ENCODE assay signal across 12 cellular contexts in genomic region chr4:103012085-103012484, GRCh38. TPM values are rescaled to one million over a fixed set of nuclear protein-coding genes. Genes with fewer than 3 reads are reported as not detected.
A peak's percentile ranks its signal among the peaks of the same experiment; 100 is the strongest.
DNase-seq lines count a peak whose midpoint lies in the region; ATAC-seq, FAIRE-seq and TF ChIP-seq lines count a peak whose summit lies in the region.
"Had no signal": no experiment of that assay in that cellular context is flagged by ENCODE, and none has a peak within 500 bp of the region (broad histone marks: within the 10 kb centered on the region; RNA-seq: fewer than 3 reads in every experiment).

No MANE protein-coding gene starts in this region.

- H3K4me3 ChIP-seq in AG09309 (ENCODE audit: control insufficient read depth, low read depth, low read length) (no peak overlapping the region), fibroblast of pulmonary artery (replicated peaks; ENCODE audit: low read depth, low read length) (no peak overlapping the region), pancreas (no peak overlapping the region)

- TF ChIP-seq CTCF in AG09309 (IDR thresholded peaks at IDR 0.05; ENCODE audit: control insufficient read depth, insufficient read depth, low read depth, low read length, missing control alignments) (no peak), VCaP (conservative IDR thresholded peaks at IDR 0.05) (no peak), fibroblast of pulmonary artery (IDR thresholded peaks at IDR 0.05; ENCODE audit: low read length, missing control alignments) (no peak), pancreas (IDR thresholded peaks at IDR 0.05) (no peak)

- H3K9me3 ChIP-seq in pancreas: no peaks in the 10 kb centered on the region

- no peaks in the 10 kb centered on the region for H3K36me3 ChIP-seq in pancreas

- WGBS in pancreas, 2 donors: 26 to 35% methylated on average over 1 of the region's 1 CpG

- ATAC-seq in pancreas: peak; percentile 53 to 66 (median 60)
- ATAC-seq in GM18519 (IDR thresholded peaks at IDR 0.05; ENCODE audit: low FRiP score, unreplicated experiment): no peak
- ATAC-seq in HG03469 (IDR thresholded peaks at IDR 0.05; ENCODE audit: unreplicated experiment): no peak

- no peak for FAIRE-seq in pancreas (lab: Jason Lieb, UNC)
- FAIRE-seq: GM12891 had no signal

- H3K27ac ChIP-seq in VCaP (peak overlapping the region; percentile 21; the same call in 1 of the 2 replicates), pancreas (peak overlapping the region; percentile 67 to 82 (median 76))

- H3K4me1 ChIP-seq in pancreas: peaks cover 17 to 26% (median 18%) of the 10 kb centered on the region in 3 donors

- intact Hi-C loops in pancreas (cut with DNase I): loop anchor here in 1 of 3 donors (10.0 kb wide), 1 partner anchor 567 kb away; no protein-coding TSS in a partner anchor

- DNase-seq in AG09309 (ENCODE audit: low read depth) (peak; percentile 47), fibroblast of pulmonary artery (ENCODE audit: low read depth) (peak; percentile 84), pancreas (peak in 1 of 6 donors; percentile 17), NCI-H526 treated with DMSO at 0.1 percent for 48 hours (lab: John Stamatoyannopoulos, UW) (no peak), occipital lobe (lab: John Stamatoyannopoulos, UW) (no peak)
- DNase-seq: activated CD4-positive, alpha-beta T cell treated with anti-CD3 and anti-CD28 coated beads for 48 hours; NCI-H1092; retina had no signal

- H3K27me3 ChIP-seq in pancreas: no peaks in the 10 kb centered on the region

RNA-seq across cellular contexts. Expression of gene SLC9B1, which starts 7.4 kb away (rescaled TPM):
- total RNA-seq in pancreas (1 to 10 TPM in 1 of 6 donors, under 1 TPM in 5; 0.28 to 1.0 (median 0.49) TPM), occipital lobe (10.8 TPM)
- polyA plus RNA-seq in pancreas: under 1 TPM; 0.23 to 0.33 TPM

Comparison
In these comparisons a context has a peak if more than half of its experiments do, and no peak if none do; other contexts are left out.
1. DNase-seq: peak in AG09309 (single experiment) and fibroblast of pulmonary artery (single experiment); none in NCI-H526 treated with DMSO at 0.1 percent for 48 hours (single experiment) and occipital lobe (single experiment).
2. ATAC-seq: peak in pancreas (4 of 4); none in GM18519 (single experiment) and HG03469 (single experiment).